Comparison of ENCODE assay signal across 10 cellular contexts in the genomic region with DNA sequence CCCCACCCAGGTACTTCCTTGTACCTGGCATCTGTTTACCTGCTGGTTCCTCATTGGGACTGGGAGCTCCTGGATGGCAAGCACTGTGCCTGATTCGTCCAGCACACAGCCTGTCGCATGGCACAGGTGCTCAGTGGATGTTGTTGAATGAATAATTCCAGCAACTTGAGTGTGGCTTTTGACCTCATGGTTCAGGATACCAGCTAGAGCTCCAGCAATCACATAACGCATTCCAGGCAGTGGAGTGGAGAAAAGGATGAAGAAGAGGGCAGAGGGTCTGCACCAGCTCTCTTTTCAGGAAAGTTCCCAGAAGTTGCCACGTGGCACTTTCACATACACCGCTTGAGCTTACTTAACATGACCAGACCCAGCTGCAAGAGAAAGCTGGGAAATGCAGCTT. TPM values are rescaled to one million over a fixed set of nuclear protein-coding genes. Genes with fewer than 3 reads are reported as not detected.
A peak's percentile ranks its signal among the peaks of the same experiment; 100 is the strongest.
DNase-seq lines count a peak whose midpoint lies in the region; ATAC-seq and TF ChIP-seq lines count a peak whose summit lies in the region.
"Had no signal": no experiment of that assay in that cellular context is flagged by ENCODE, and none has a peak within 500 bp of the region (broad histone marks: within the 10 kb centered on the region; RNA-seq: fewer than 3 reads in every experiment).

No MANE protein-coding gene starts in this region.

- no peak overlapping the region for H3K27ac Mint-ChIP-seq in activated naive CD8-positive, alpha-beta T cell treated with anti-CD3 and anti-CD28 coated beads for 36 hours

- no peak for TF ChIP-seq POLR2A in stomach (IDR thresholded peaks at IDR 0.05)

- peaks cover 28% of the 10 kb centered on the region for H3K4me1 Mint-ChIP-seq in activated T-cell treated with anti-CD3 and anti-CD28 coated beads, Interleukin-2, amount 50 U/mL, for 4 hours (ENCODE audit: low read depth)
- H3K4me1 Mint-ChIP-seq in activated naive CD8-positive, alpha-beta T cell treated with anti-CD3 and anti-CD28 coated beads for 36 hours = peaks cover 23% of the 10 kb centered on the region

- H3K4me3 ChIP-seq in lower lobe of right lung (peak overlapping the region; percentile 2), stomach (no peak overlapping the region)

- intact Hi-C loops in lower lobe of right lung (cut with DNase I) (no loop called here), stomach (cut with DNase I; ENCODE audit: low total_unique reads) (no loop called here)

- H3K36me3 ChIP-seq in lower lobe of right lung (no peaks in the 10 kb centered on the region), stomach (no peaks in the 10 kb centered on the region)

- peak overlapping the region; percentile 85 for H3K27ac ChIP-seq in lower lobe of right lung
- H3K27ac ChIP-seq in stomach = peak overlapping the region; percentile 37 to 88 (median 87)
- H3K27ac ChIP-seq: epithelial cell of prostate had no signal

- TF ChIP-seq CTCF in lower lobe of right lung (IDR thresholded peaks at IDR 0.05) (no peak), stomach (IDR thresholded peaks at IDR 0.05) (no peak)

- H3K4me3 Mint-ChIP-seq in activated T-cell treated with anti-CD3 and anti-CD28 coated beads, Interleukin-2, amount 50 U/mL, for 4 hours = peak overlapping the region; percentile 69
- H3K4me3 Mint-ChIP-seq in activated naive CD8-positive, alpha-beta T cell treated with anti-CD3 and anti-CD28 coated beads for 36 hours = peak overlapping the region; percentile 78

- peaks cover 56% of the 10 kb centered on the region for H3K4me1 ChIP-seq in lower lobe of right lung
- H3K4me1 ChIP-seq in stomach = peaks cover 55 to 66% (median 64%) of the 10 kb centered on the region in 4 donors

- H3K9me3 ChIP-seq in lower lobe of right lung (no peaks in the 10 kb centered on the region), stomach (no peaks in the 10 kb centered on the region)

- no peaks in the 10 kb centered on the region for H3K36me3 Mint-ChIP-seq in activated T-cell treated with anti-CD3 and anti-CD28 coated beads, Interleukin-2, amount 50 U/mL, for 4 hours (ENCODE audit: insufficient read depth)
- H3K36me3 Mint-ChIP-seq in activated naive CD8-positive, alpha-beta T cell treated with anti-CD3 and anti-CD28 coated beads for 36 hours = no peaks in the 10 kb centered on the region

- DNase-seq in activated T-cell treated with anti-CD3 and anti-CD28 coated beads, Interleukin-2, amount 50 U/mL, for 4 hours = no peak
- no peak for DNase-seq in activated T-cell treated with anti-CD3 and anti-CD28 coated beads, Interleukin-2, amount 50 U/mL, for 48 hours
- DNase-seq in activated naive CD8-positive, alpha-beta T cell treated with anti-CD3 and anti-CD28 coated beads for 36 hours = no peak
- no peak for DNase-seq in lower lobe of right lung
- no peak for DNase-seq in stomach
- no peak for DNase-seq in D341Med (ENCODE audit: low spot score)
- no peak for DNase-seq in NCI-H1048 (lab: John Stamatoyannopoulos, UW)
- no peak for DNase-seq in DMS53 treated with DMSO at 0.1 percent for 48 hours (lab: John Stamatoyannopoulos, UW; ENCODE audit: unreplicated experiment)
- DNase-seq: stimulated activated CD4-positive, alpha-beta T cell treated with anti-CD3 and anti-CD28 coated beads, Interleukin-2, amount 100 ng/mL, for 24 hours had no signal

- no peaks in the 10 kb centered on the region for H3K27me3 Mint-ChIP-seq in activated T-cell treated with anti-CD3 and anti-CD28 coated beads, Interleukin-2, amount 50 U/mL, for 4 hours (ENCODE audit: low read depth)
- H3K27me3 Mint-ChIP-seq in activated naive CD8-positive, alpha-beta T cell treated with anti-CD3 and anti-CD28 coated beads for 36 hours = no peaks in the 10 kb centered on the region

- TF ChIP-seq EP300 in stomach (IDR thresholded peaks at IDR 0.05) = no peak

- ATAC-seq in activated T-cell treated with anti-CD3 and anti-CD28 coated beads, Interleukin-2, amount 50 U/mL, for 4 hours = no peak
- no peak for ATAC-seq in lower lobe of right lung

- 67 to 87% (median 79%) methylated on average over 5 of the region's 5 CpGs for WGBS in stomach, 5 donors

- no peaks in the 10 kb centered on the region for H3K9me3 Mint-ChIP-seq in activated T-cell treated with anti-CD3 and anti-CD28 coated beads, Interleukin-2, amount 50 U/mL, for 4 hours
- H3K9me3 Mint-ChIP-seq in activated naive CD8-positive, alpha-beta T cell treated with anti-CD3 and anti-CD28 coated beads for 36 hours = no peaks in the 10 kb centered on the region

- H3K27me3 ChIP-seq in lower lobe of right lung (ENCODE audit: low read depth) = no peaks in the 10 kb centered on the region
- H3K27me3 ChIP-seq in stomach = no peaks in the 10 kb centered on the region

RNA-seq across cellular contexts. Expression of a gene that starts 1.3 kb away (rescaled TPM):
- 1 to 10 TPM; 4.2 to 7.5 (median 7.4) TPM for total RNA-seq in activated T-cell treated with anti-CD3 and anti-CD28 coated beads, Interleukin-2, amount 50 U/mL, for 4 hours
- 1 to 10 TPM; 4.8 to 5.0 TPM for total RNA-seq in activated naive CD8-positive, alpha-beta T cell treated with anti-CD3 and anti-CD28 coated beads for 36 hours
- total RNA-seq in lower lobe of right lung (9.7 TPM), stomach (10 to 100 TPM in 1 of 5 donors, 1 to 10 TPM in 3, under 1 TPM in 1; 0.58 to 15.1 (median 6.2) TPM)
- 1 to 10 TPM; 2.1 to 6.4 (median 3.1) TPM for polyA plus RNA-seq in stomach

RNA-seq across cellular contexts. Expression of a gene that starts 22.1 kb away (rescaled TPM):
- total RNA-seq in activated T-cell treated with anti-CD3 and anti-CD28 coated beads, Interleukin-2, amount 50 U/mL, for 4 hours = under 1 TPM; 0.13 to 0.52 (median 0.21) TPM
- under 1 TPM; 0.45 to 0.54 TPM for total RNA-seq in activated naive CD8-positive, alpha-beta T cell treated with anti-CD3 and anti-CD28 coated beads for 36 hours
- total RNA-seq in lower lobe of right lung (8.7 TPM), stomach (10 to 100 TPM in 1 of 5 donors, 1 to 10 TPM in 4; 2.4 to 13.4 (median 6.7) TPM)
- polyA plus RNA-seq in stomach = 1 to 10 TPM in 1 of 3 donors, under 1 TPM in 2; 0.75 to 2.4 (median 0.92) TPM

RNA-seq across cellular contexts. Expression of a gene that starts 48.1 kb away (rescaled TPM):
- total RNA-seq in activated T-cell treated with anti-CD3 and anti-CD28 coated beads, Interleukin-2, amount 50 U/mL, for 4 hours = 10 to 100 TPM; 33.2 to 39.1 (median 36.4) TPM
- total RNA-seq in activated naive CD8-positive, alpha-beta T cell treated with anti-CD3 and anti-CD28 coated beads for 36 hours = 10 to 100 TPM; 39.9 to 41.1 TPM
- total RNA-seq in lower lobe of right lung (40.3 TPM), stomach (10 to 100 TPM in 4 of 5 donors, 1 to 10 TPM in 1; 7.6 to 40.6 (median 28.1) TPM)
- polyA plus RNA-seq in stomach = 10 to 100 TPM in 2 of 3 donors, 1 to 10 TPM in 1; 8.6 to 31.0 (median 19.1) TPM
